In the genomic region with DNA sequence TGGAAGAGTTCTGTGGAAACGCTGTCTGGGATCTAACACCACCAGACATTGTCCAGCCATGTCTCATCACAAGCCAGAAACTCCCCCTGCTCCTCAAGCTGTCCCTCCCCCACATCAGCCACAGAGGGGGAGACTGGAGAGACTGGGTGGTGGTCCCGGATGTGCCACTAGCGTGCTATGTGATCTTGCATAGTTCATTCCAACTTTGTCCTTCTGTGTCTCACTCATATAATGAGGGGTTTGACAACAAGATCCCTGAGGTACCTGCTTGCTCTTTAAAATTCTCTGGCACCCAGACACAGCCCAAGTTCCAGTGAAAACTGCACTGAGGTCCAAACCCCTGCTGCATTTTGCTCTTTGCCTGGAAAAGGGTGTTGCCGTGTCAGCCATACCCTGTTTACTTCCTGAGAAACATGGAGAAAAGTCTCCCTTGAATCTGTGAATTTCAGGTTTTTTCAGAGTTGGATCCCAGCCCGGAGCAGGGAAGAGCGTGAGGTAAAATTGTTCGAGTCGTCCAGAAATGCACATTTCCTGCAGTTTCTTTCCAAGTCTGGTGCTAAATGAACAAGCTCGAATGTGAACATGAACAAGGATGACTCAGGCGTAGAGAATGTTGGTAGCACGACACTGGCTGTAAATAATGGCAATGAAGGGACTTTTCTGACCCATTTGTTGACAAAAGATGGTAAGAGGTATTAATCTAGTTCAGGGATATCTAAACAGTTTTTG, we compare ENCODE assay signal across 9 cellular contexts.
DNase-seq lines count a peak whose midpoint lies in the region; ATAC-seq and TF ChIP-seq lines count a peak whose summit lies in the region.
"Had no signal": no experiment of that assay in that cellular context is flagged by ENCODE, and none has a peak within 500 bp of the region (broad histone marks: within the 10 kb centered on the region; RNA-seq: fewer than 3 reads in every experiment).

No MANE protein-coding gene starts in this region.

- no peaks in the 10 kb centered on the region for H3K9me3 ChIP-seq in SJSA1 (replicated peaks)
- no peaks in the 10 kb centered on the region for H3K9me3 ChIP-seq in CD8-positive, alpha-beta T cell (ENCODE audit: low read length)
- no peaks in the 10 kb centered on the region for H3K9me3 ChIP-seq in T-helper 17 cell (ENCODE audit: control insufficient read depth, low read length, poor library complexity, severe bottlenecking)

- no peaks in the 10 kb centered on the region for H3K9me3 Mint-ChIP-seq in CD8-positive, alpha-beta T cell

- H3K4me3 Mint-ChIP-seq in CD8-positive, alpha-beta T cell, result no peak overlapping the region
- H3K4me3 Mint-ChIP-seq in T-helper 17 cell, result no peak overlapping the region

- DNase-seq in DMS53 (lab: John Stamatoyannopoulos, UW), result peak; percentile 85
- peak; percentile 80 to 90 for DNase-seq in SJSA1 (ENCODE audit: low read depth in 1 of 2, low spot score in 2 of 2)
- DNase-seq in foreskin keratinocyte, result peak; percentile 54 to 70
- no peak for DNase-seq in CD8-positive, alpha-beta T cell
- DNase-seq in T-helper 17 cell, result no peak
- DNase-seq: activated CD4-positive, alpha-beta T cell treated with anti-CD3 and anti-CD28 coated beads, Interleukin-2, amount 50 U/mL, for 1 hour had no signal

- CTCF ChIA-PET in CD8-positive, alpha-beta T cell (lab: Charles Lee), result interaction anchor here (0.6 kb wide), 1 partner anchor 16 kb away, joined by 3 read pairs; no protein-coding TSS in a partner anchor

- TF ChIP-seq CTCF in foreskin keratinocyte (conservative IDR thresholded peaks at IDR 0.05), result no peak
- no peak for TF ChIP-seq CTCF in CD8-positive, alpha-beta T cell (IDR thresholded peaks at IDR 0.05)

- POLR2A ChIA-PET in CD8-positive, alpha-beta T cell (lab: Charles Lee), result no interaction called here

- H3K4me1 ChIP-seq in SJSA1 (replicated peaks), result peaks cover 20% of the 10 kb centered on the region
- H3K4me1 ChIP-seq in foreskin keratinocyte, result peaks cover 14% of the 10 kb centered on the region
- H3K4me1 ChIP-seq in rectal smooth muscle tissue (ENCODE audit: control insufficient read depth, insufficient read depth, low read length), result peaks cover 7% of the 10 kb centered on the region
- H3K4me1 ChIP-seq in CD8-positive, alpha-beta T cell (ENCODE audit: insufficient read depth, low read length), result peaks cover 5% of the 10 kb centered on the region

- H3K4me3 ChIP-seq in SJSA1 (no peak overlapping the region), rectal smooth muscle tissue (ENCODE audit: low read length) (peak overlapping the region; percentile 1)
- no peak overlapping the region for H3K4me3 ChIP-seq in CD8-positive, alpha-beta T cell (ENCODE audit: low read depth, low read length)

- H3K27ac Mint-ChIP-seq in CD8-positive, alpha-beta T cell, result no peak overlapping the region
- no peak overlapping the region for H3K27ac Mint-ChIP-seq in T-helper 17 cell

- H3K36me3 ChIP-seq in SJSA1 (no peaks in the 10 kb centered on the region), rectal smooth muscle tissue (ENCODE audit: control insufficient read depth, insufficient read depth, low read length) (no peaks in the 10 kb centered on the region)
- no peaks in the 10 kb centered on the region for H3K36me3 ChIP-seq in CD8-positive, alpha-beta T cell (ENCODE audit: insufficient read depth, low read length)

- peak overlapping the region; percentile 79 for H3K27ac ChIP-seq in SJSA1
- peak overlapping the region; percentile 4 for H3K27ac ChIP-seq in foreskin keratinocyte
- peak overlapping the region; percentile 26 for H3K27ac ChIP-seq in rectal smooth muscle tissue (ENCODE audit: low read depth, low read length)
- H3K27ac ChIP-seq in CD8-positive, alpha-beta T cell (ENCODE audit: low read depth, low read length), result no peak overlapping the region

- H3K27me3 ChIP-seq in SJSA1 (replicated peaks) (no peaks in the 10 kb centered on the region), foreskin keratinocyte (no peaks in the 10 kb centered on the region), rectal smooth muscle tissue (ENCODE audit: control insufficient read depth, insufficient read depth, low read length) (no peaks in the 10 kb centered on the region)
- H3K27me3 ChIP-seq in CD8-positive, alpha-beta T cell (ENCODE audit: insufficient read depth, low read length), result no peaks in the 10 kb centered on the region

- H3K36me3 Mint-ChIP-seq in CD8-positive, alpha-beta T cell, result no peaks in the 10 kb centered on the region
- H3K36me3 Mint-ChIP-seq in T-helper 17 cell (ENCODE audit: low read depth), result no peaks in the 10 kb centered on the region

- peaks cover 19% of the 10 kb centered on the region for H3K27me3 Mint-ChIP-seq in CD8-positive, alpha-beta T cell (ENCODE audit: low read depth)
- H3K27me3 Mint-ChIP-seq in T-helper 17 cell, result peaks cover 38% of the 10 kb centered on the region

- intact Hi-C loops in CD8-positive, alpha-beta T cell (cut with DNase I, micrococcal nuclease), result no loop called here

- ATAC-seq in foreskin keratinocyte (peak; percentile 53), GM18519 (IDR thresholded peaks at IDR 0.05; ENCODE audit: low FRiP score, unreplicated experiment) (no peak), HG02938 (IDR thresholded peaks at IDR 0.05; ENCODE audit: unreplicated experiment) (no peak), T-helper 17 cell (no peak)
- no peak for ATAC-seq in CD8-positive, alpha-beta T cell

- H3K9ac ChIP-seq in rectal smooth muscle tissue (ENCODE audit: low read length), result no peak overlapping the region

- H3K4me1 Mint-ChIP-seq in CD8-positive, alpha-beta T cell (ENCODE audit: low read depth), result peaks cover 8% of the 10 kb centered on the region
- no peaks in the 10 kb centered on the region for H3K4me1 Mint-ChIP-seq in T-helper 17 cell

Comparison
In these comparisons a context has a peak if more than half of its experiments do, and no peak if none do; other contexts are left out.
1. DNase-seq: peak in DMS53 (single experiment), SJSA1 (2 of 2) and foreskin keratinocyte (2 of 2); none in CD8-positive, alpha-beta T cell (0 of 7) and T-helper 17 cell (0 of 3).